12 cellular contexts compared by ENCODE assay signal in the genomic region with DNA sequence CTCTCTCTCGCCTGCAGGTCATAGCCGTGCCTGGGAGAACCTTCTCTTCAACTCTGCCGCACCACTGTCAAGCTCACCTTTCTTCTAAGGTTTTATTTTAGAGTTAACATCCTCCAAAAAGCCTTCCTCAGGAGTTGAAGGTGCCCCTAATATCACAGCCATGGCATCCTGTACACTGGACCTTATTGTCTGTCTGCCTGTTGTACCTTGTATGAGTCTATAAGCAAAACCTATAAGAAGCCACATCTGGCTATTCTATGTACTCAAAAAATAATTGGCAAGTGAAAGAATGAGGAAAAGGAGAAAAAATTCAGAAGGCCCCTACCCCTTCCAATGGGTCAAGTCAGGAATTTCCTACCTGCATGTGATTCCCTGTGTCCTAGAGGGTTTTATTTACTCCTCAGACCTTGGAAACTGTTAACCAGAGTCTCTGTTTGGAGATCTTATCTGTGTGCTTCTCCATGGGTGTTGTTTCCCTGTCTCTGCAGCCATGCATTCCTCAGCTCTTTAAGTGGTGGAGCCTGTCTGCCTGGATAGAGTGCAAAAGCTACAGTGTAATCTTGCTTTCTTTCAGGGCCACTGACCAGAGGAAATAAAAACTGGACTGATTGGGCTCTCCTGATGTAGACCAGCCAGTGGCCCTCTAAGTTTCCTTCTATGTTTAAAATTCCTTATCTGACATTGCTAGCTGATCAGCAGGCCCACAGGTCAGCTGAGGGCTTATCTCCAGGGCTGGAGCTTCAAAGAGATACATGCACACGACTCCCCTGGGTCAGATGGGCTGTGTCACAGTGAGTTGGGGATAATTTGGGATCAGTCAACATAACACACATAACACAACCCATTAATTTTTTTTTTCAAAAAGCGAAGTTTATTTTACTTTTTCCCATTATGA. TPM values are rescaled to one million over a fixed set of nuclear protein-coding genes. Genes with fewer than 3 reads are reported as not detected.
DNase-seq lines count a peak whose midpoint lies in the region; ATAC-seq and TF ChIP-seq lines count a peak whose summit lies in the region.
"Had no signal": no experiment of that assay in that cellular context is flagged by ENCODE, and none has a peak within 500 bp of the region (broad histone marks: within the 10 kb centered on the region; RNA-seq: fewer than 3 reads in every experiment).

No MANE protein-coding gene starts in this region.

- H3K36me3 ChIP-seq in osteoblast (ENCODE audit: insufficient read depth, low read length): no peaks in the 10 kb centered on the region

- H2AFZ ChIP-seq in osteoblast (ENCODE audit: low read length): no peak overlapping the region

- H4K20me1 ChIP-seq in osteoblast (ENCODE audit: insufficient read depth, low read length): no peaks in the 10 kb centered on the region

- no peaks in the 10 kb centered on the region for H3K27me3 ChIP-seq in osteoblast (ENCODE audit: insufficient read depth, low read length)

- H3K4me3 ChIP-seq in fibroblast of the aortic adventitia (ENCODE audit: low read depth, low read length): no peak overlapping the region
- H3K4me3 ChIP-seq in osteoblast (ENCODE audit: insufficient read depth, low read length): no peak overlapping the region

- DNase-seq in ELF-1 (ENCODE audit: low read depth, low spot score): peak; percentile 95
- DNase-seq in OCI-M2 (lab: John Stamatoyannopoulos, UW; ENCODE audit: unreplicated experiment): peak; percentile 58
- DNase-seq in fibroblast of the aortic adventitia (ENCODE audit: low read depth): peak; percentile 73
- DNase-seq in osteoblast (ENCODE audit: insufficient read length, low spot score, missing footprints): peak; percentile 47
- DNase-seq in NCI-H146 (lab: John Stamatoyannopoulos, UW): no peak
- DNase-seq in NCI-H2081 treated with DMSO at 0.1 percent for 48 hours (lab: John Stamatoyannopoulos, UW): no peak
- DNase-seq in NCI-H1417 (lab: John Stamatoyannopoulos, UW): no peak
- DNase-seq: head of caudate nucleus; natural killer cell; NCI-H1694 treated with DMSO at 0.1 percent for 48 hours; stimulated activated CD4-positive, alpha-beta T cell treated with anti-CD3 and anti-CD28 coated beads, Interleukin-4, amount 100 ng/mL, for 4 hours had no signal

- no peak for TF ChIP-seq CTCF in fibroblast of the aortic adventitia (IDR thresholded peaks at IDR 0.05; ENCODE audit: insufficient read depth, low read length)
- TF ChIP-seq CTCF in osteoblast (IDR thresholded peaks at IDR 0.05; ENCODE audit: extremely low read depth, low read depth, low read length): no peak

- H3K4me2 ChIP-seq in osteoblast (ENCODE audit: insufficient read depth, low read length): no peak overlapping the region

- H3K4me1 ChIP-seq in osteoblast (ENCODE audit: insufficient read depth, low read length): no peaks in the 10 kb centered on the region

- ATAC-seq in GM21717 (IDR thresholded peaks at IDR 0.05; ENCODE audit: unreplicated experiment): no peak
- ATAC-seq: natural killer cell had no signal

- H3K9me3 ChIP-seq in osteoblast (ENCODE audit: low read depth, low read length): no peaks in the 10 kb centered on the region

- no peak overlapping the region for H3K27ac ChIP-seq in osteoblast (ENCODE audit: low read depth, low read length)

- no peaks in the 10 kb centered on the region for H3K79me2 ChIP-seq in osteoblast (ENCODE audit: insufficient read depth, low read length)

RNA-seq across cellular contexts. Expression of a gene that starts 37.6 kb away (rescaled TPM):
- 22.7 and 30.0 TPM in 2 replicates for total RNA-seq in fibroblast of the aortic adventitia (ENCODE audit: low replicate concordance)
- 35.8 and 56.0 TPM in 2 replicates for total RNA-seq in osteoblast

RNA-seq across cellular contexts. Expression of a gene that starts 44.9 kb away (rescaled TPM):
- total RNA-seq in fibroblast of the aortic adventitia (ENCODE audit: low replicate concordance): 50.2 and 63.9 TPM in 2 replicates
- total RNA-seq in osteoblast: 12.7 and 16.2 TPM in 2 replicates

Comparison
In these comparisons a context has a peak if more than half of its experiments do, and no peak if none do; other contexts are left out.
1. DNase-seq: peak in ELF-1 (single experiment), OCI-M2 (single experiment), fibroblast of the aortic adventitia (single experiment) and osteoblast (single experiment); none in NCI-H146 (single experiment), NCI-H2081 treated with DMSO at 0.1 percent for 48 hours (single experiment) and NCI-H1417 (0 of 3).